1 cellular context compared by ENCODE assay signal in the genomic region with DNA sequence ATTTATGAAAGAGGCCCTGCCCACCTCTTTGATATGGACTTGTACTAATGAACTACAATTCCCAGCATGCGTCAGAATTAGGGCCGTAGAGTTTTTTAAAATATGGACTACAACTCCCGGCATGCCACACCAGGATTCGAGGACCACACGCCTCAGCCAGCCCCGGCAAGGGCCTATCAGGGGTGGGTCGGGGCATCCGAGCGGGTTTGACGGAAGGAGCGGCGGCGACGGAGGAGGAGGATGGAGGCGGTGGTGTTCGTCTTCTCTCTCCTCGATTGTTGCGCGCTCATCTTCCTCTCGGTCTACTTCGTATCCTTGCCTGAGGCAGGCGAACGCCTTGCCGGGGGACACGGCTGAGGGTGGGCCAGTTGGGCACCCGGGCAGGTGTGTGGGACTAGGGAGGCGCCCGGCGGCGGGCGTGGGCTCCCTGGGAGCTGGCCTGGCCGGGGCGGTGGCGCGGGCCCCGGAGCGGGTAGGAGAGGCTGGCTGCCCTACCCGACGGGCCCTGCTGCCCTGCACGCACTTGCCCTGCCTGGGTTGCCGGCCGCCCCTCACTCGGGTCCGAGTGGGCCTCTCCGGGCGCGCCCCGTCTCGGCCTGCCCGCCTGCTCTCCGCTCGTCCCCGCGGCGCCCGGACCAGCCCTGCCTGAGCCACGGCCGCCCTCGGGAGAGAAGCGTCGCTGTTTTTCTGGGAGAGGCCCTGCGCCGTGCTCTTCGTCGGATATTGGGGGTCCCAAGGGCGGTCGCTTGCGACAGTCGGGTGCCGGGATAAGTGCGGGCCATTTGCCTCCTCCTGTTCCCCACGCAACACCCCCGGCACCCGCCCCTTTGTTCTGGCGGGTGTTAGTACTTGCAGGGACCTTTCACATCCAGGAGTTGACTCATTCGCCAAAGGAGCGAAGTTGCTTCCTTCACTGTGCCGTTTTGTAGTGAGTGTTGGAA.
A peak's percentile ranks its signal among the peaks of the same experiment; 100 is the strongest.
TF ChIP-seq lines count a peak whose summit lies in the region.

A gene (plus strand): TSS at position 195 of the 941 bp plus-strand sequence. CDS start 46 bp downstream, at position 241.

TF ChIP-seq in HepG2, 621 proteins besides CTCF, POLR2A, EP300 and RAD21 (continued from another document and continues in another):
- TF ChIP-seq, protein P1, sequence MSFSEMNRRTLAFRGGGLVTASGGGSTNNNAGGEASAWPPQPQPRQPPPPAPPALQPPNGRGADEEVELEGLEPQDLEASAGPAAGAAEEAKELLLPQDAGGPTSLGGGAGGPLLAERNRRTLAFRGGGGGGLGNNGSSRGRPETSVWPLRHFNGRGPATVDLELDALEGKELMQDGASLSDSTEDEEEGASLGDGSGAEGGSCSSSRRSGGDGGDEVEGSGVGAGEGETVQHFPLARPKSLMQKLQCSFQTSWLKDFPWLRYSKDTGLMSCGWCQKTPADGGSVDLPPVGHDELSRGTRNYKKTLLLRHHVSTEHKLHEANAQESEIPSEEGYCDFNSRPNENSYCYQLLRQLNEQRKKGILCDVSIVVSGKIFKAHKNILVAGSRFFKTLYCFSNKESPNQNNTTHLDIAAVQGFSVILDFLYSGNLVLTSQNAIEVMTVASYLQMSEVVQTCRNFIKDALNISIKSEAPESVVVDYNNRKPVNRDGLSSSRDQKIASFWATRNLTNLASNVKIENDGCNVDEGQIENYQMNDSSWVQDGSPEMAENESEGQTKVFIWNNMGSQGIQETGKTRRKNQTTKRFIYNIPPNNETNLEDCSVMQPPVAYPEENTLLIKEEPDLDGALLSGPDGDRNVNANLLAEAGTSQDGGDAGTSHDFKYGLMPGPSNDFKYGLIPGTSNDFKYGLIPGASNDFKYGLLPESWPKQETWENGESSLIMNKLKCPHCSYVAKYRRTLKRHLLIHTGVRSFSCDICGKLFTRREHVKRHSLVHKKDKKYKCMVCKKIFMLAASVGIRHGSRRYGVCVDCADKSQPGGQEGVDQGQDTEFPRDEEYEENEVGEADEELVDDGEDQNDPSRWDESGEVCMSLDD (CRISPR knock-in tag; IDR thresholded peaks at IDR 0.05; ENCODE audit: borderline replicate concordance) = 0 out of 2 replicates have a peak, but pooled peaks have one; percentile 47
- TF ChIP-seq, protein P2, sequence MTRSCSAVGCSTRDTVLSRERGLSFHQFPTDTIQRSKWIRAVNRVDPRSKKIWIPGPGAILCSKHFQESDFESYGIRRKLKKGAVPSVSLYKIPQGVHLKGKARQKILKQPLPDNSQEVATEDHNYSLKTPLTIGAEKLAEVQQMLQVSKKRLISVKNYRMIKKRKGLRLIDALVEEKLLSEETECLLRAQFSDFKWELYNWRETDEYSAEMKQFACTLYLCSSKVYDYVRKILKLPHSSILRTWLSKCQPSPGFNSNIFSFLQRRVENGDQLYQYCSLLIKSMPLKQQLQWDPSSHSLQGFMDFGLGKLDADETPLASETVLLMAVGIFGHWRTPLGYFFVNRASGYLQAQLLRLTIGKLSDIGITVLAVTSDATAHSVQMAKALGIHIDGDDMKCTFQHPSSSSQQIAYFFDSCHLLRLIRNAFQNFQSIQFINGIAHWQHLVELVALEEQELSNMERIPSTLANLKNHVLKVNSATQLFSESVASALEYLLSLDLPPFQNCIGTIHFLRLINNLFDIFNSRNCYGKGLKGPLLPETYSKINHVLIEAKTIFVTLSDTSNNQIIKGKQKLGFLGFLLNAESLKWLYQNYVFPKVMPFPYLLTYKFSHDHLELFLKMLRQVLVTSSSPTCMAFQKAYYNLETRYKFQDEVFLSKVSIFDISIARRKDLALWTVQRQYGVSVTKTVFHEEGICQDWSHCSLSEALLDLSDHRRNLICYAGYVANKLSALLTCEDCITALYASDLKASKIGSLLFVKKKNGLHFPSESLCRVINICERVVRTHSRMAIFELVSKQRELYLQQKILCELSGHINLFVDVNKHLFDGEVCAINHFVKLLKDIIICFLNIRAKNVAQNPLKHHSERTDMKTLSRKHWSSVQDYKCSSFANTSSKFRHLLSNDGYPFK (CRISPR knock-in tag; IDR thresholded peaks at IDR 0.05; ENCODE audit: borderline replicate concordance) = no peak; the same call in 1 of the 2 replicates
- TF ChIP-seq, protein P3, sequence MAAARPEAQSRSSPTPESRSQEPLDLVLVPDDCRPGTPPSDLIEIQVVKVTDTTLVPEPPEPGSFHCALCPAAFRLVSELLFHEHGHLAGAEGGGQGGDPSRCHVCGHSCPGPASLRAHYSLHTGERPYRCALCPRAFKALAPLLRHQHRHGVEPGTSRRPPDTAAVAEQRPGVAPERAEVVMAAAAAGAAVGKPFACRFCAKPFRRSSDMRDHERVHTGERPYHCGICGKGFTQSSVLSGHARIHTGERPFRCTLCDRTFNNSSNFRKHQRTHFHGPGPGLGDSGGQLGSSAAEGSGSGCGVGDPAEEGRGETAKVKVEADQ (CRISPR knock-in tag; IDR thresholded peaks at IDR 0.05; ENCODE audit: borderline replicate concordance) = 0 out of 2 replicates have a peak, but pooled peaks have one; percentile 34
- TF ChIP-seq ZNF616 (CRISPR knock-in tag; IDR thresholded peaks at IDR 0.05; ENCODE audit: low read depth) (no peak), ZFYVE20 (CRISPR knock-in tag; IDR thresholded peaks at IDR 0.05; ENCODE audit: borderline replicate concordance, low read depth) (no peak), ZNF761 (CRISPR knock-in tag; conservative IDR thresholded peaks at IDR 0.05) (no peak), ZSCAN31 (CRISPR knock-in tag; IDR thresholded peaks at IDR 0.05; ENCODE audit: low read depth) (peak; percentile 57; the same call in 1 of the 2 replicates), SAFB2 (CRISPR knock-in tag; IDR thresholded peaks at IDR 0.05; ENCODE audit: borderline replicate concordance, low read depth) (0 out of 2 replicates have a peak, but pooled peaks have one; percentile 65), ZNF782 (CRISPR knock-in tag; IDR thresholded peaks at IDR 0.05; ENCODE audit: borderline replicate concordance) (peak; percentile 66), CHCHD3 (CRISPR knock-in tag; IDR thresholded peaks at IDR 0.05) (no peak), RBFOX2 (IDR thresholded peaks at IDR 0.05; ENCODE audit: low read depth, low read length) (peak; percentile 75), KLF11 (CRISPR knock-in tag; IDR thresholded peaks at IDR 0.05) (no peak), ZNF543 (CRISPR knock-in tag; IDR thresholded peaks at IDR 0.05) (no peak), GATAD1 (CRISPR knock-in tag; IDR thresholded peaks at IDR 0.05) (peak; percentile 64), SIN3A (IDR thresholded peaks at IDR 0.05; ENCODE audit: borderline replicate concordance, low read depth, low read length) (no peak), ZNF615 (CRISPR knock-in tag; IDR thresholded peaks at IDR 0.05; ENCODE audit: borderline replicate concordance) (no peak), ZNF180 (CRISPR knock-in tag; IDR thresholded peaks at IDR 0.05; ENCODE audit: borderline replicate concordance, low read depth) (no peak), SALL1 (CRISPR knock-in tag; IDR thresholded peaks at IDR 0.05) (peak; percentile 71; the same call in 1 of the 2 replicates), ZKSCAN1 (IDR thresholded peaks at IDR 0.05; ENCODE audit: low read length) (no peak), ZNF12 (CRISPR knock-in tag; IDR thresholded peaks at IDR 0.05) (no peak), ZNF24 (IDR thresholded peaks at IDR 0.05) (no peak), RBAK (CRISPR knock-in tag; IDR thresholded peaks at IDR 0.05) (no peak), ZNF34 (CRISPR knock-in tag; IDR thresholded peaks at IDR 0.05; ENCODE audit: borderline replicate concordance) (0 out of 2 replicates have a peak, but pooled peaks have one; percentile 35)
- TF ChIP-seq, protein P4, sequence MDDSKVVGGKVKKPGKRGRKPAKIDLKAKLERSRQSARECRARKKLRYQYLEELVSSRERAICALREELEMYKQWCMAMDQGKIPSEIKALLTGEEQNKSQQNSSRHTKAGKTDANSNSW (CRISPR knock-in tag; IDR thresholded peaks at IDR 0.05; ENCODE audit: borderline replicate concordance) = 0 out of 2 replicates have a peak, but pooled peaks have one; percentile 74
- TF ChIP-seq, protein P5, sequence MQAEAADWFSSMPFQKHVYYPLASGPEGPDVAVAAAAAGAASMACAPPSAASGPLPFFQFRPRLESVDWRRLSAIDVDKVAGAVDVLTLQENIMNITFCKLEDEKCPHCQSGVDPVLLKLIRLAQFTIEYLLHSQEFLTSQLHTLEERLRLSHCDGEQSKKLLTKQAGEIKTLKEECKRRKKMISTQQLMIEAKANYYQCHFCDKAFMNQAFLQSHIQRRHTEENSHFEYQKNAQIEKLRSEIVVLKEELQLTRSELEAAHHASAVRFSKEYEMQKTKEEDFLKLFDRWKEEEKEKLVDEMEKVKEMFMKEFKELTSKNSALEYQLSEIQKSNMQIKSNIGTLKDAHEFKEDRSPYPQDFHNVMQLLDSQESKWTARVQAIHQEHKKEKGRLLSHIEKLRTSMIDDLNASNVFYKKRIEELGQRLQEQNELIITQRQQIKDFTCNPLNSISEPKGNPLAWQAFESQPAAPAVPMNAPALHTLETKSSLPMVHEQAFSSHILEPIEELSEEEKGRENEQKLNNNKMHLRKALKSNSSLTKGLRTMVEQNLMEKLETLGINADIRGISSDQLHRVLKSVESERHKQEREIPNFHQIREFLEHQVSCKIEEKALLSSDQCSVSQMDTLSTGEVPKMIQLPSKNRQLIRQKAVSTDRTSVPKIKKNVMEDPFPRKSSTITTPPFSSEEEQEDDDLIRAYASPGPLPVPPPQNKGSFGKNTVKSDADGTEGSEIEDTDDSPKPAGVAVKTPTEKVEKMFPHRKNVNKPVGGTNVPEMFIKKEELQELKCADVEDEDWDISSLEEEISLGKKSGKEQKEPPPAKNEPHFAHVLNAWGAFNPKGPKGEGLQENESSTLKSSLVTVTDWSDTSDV (CRISPR knock-in tag; IDR thresholded peaks at IDR 0.05) = no peak
- TF ChIP-seq, protein P6, sequence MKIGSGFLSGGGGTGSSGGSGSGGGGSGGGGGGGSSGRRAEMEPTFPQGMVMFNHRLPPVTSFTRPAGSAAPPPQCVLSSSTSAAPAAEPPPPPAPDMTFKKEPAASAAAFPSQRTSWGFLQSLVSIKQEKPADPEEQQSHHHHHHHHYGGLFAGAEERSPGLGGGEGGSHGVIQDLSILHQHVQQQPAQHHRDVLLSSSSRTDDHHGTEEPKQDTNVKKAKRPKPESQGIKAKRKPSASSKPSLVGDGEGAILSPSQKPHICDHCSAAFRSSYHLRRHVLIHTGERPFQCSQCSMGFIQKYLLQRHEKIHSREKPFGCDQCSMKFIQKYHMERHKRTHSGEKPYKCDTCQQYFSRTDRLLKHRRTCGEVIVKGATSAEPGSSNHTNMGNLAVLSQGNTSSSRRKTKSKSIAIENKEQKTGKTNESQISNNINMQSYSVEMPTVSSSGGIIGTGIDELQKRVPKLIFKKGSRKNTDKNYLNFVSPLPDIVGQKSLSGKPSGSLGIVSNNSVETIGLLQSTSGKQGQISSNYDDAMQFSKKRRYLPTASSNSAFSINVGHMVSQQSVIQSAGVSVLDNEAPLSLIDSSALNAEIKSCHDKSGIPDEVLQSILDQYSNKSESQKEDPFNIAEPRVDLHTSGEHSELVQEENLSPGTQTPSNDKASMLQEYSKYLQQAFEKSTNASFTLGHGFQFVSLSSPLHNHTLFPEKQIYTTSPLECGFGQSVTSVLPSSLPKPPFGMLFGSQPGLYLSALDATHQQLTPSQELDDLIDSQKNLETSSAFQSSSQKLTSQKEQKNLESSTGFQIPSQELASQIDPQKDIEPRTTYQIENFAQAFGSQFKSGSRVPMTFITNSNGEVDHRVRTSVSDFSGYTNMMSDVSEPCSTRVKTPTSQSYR (CRISPR knock-in tag; IDR thresholded peaks at IDR 0.05; ENCODE audit: borderline replicate concordance) = no peak
- TF ChIP-seq, protein P7, sequence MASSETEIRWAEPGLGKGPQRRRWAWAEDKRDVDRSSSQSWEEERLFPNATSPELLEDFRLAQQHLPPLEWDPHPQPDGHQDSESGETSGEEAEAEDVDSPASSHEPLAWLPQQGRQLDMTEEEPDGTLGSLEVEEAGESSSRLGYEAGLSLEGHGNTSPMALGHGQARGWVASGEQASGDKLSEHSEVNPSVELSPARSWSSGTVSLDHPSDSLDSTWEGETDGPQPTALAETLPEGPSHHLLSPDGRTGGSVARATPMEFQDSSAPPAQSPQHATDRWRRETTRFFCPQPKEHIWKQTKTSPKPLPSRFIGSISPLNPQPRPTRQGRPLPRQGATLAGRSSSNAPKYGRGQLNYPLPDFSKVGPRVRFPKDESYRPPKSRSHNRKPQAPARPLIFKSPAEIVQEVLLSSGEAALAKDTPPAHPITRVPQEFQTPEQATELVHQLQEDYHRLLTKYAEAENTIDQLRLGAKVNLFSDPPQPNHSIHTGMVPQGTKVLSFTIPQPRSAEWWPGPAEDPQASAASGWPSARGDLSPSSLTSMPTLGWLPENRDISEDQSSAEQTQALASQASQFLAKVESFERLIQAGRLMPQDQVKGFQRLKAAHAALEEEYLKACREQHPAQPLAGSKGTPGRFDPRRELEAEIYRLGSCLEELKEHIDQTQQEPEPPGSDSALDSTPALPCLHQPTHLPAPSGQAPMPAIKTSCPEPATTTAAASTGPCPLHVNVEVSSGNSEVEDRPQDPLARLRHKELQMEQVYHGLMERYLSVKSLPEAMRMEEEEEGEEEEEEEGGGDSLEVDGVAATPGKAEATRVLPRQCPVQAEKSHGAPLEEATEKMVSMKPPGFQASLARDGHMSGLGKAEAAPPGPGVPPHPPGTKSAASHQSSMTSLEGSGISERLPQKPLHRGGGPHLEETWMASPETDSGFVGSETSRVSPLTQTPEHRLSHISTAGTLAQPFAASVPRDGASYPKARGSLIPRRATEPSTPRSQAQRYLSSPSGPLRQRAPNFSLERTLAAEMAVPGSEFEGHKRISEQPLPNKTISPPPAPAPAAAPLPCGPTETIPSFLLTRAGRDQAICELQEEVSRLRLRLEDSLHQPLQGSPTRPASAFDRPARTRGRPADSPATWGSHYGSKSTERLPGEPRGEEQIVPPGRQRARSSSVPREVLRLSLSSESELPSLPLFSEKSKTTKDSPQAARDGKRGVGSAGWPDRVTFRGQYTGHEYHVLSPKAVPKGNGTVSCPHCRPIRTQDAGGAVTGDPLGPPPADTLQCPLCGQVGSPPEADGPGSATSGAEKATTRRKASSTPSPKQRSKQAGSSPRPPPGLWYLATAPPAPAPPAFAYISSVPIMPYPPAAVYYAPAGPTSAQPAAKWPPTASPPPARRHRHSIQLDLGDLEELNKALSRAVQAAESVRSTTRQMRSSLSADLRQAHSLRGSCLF (CRISPR knock-in tag; IDR thresholded peaks at IDR 0.05; ENCODE audit: borderline replicate concordance) = no peak
- TF ChIP-seq, protein P8, sequence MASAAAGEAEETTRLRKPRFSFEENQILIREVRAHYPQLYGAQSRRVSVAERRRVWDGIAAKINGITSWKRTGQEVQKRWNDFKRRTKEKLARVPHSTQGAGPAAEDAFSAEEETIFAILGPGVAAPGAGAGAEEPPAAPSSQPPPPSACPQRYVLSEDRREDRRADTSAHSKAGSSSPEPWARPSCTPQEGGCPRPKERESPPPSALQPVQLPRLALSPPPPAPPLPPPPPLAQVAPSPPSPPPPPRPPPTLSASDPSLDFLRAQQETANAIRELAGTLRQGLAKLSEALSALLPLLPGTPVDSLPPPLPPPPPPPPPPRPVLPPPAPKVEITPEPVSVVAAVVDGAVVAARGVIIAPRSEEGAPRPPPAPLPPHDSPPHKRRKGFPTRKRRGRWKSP (CRISPR knock-in tag; IDR thresholded peaks at IDR 0.05) = no peak
- TF ChIP-seq, protein P9, sequence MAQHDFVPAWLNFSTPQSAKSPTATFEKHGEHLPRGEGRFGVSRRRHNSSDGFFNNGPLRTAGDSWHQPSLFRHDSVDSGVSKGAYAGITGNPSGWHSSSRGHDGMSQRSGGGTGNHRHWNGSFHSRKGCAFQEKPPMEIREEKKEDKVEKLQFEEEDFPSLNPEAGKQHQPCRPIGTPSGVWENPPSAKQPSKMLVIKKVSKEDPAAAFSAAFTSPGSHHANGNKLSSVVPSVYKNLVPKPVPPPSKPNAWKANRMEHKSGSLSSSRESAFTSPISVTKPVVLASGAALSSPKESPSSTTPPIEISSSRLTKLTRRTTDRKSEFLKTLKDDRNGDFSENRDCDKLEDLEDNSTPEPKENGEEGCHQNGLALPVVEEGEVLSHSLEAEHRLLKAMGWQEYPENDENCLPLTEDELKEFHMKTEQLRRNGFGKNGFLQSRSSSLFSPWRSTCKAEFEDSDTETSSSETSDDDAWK (CRISPR knock-in tag; IDR thresholded peaks at IDR 0.05) = no peak
